In the genomic region with DNA sequence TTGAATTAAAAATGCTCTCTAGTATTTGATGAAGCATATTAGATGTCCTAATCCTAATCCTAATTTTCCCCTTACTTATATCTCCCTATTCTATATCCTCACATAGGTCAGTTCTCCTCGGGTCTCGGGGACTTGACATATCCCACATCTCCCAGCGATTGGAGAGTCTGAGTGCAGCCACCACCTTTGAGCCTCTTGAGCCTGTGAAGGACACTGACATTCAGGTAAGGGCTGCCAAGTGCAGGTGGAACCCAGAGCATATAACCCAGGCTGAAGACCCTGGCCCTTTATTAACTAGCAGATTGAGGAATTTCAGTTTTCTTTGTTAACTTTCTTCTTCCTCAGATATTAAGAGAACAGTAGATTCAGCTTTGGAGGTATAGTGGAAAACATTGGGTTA, we compare ENCODE assay signal across 28 cellular contexts.
"Had no signal": no experiment of that assay in that cellular context is flagged by ENCODE, and none has a peak within 500 bp of the region (broad histone marks: within the 10 kb centered on the region; RNA-seq: fewer than 3 reads in every experiment).

No MANE protein-coding gene starts in this region.

- H3K9me3 ChIP-seq: esophagus squamous epithelium, ovary, psoas muscle, sigmoid colon, testis, transverse colon, vagina had no signal

- H3K27ac Mint-ChIP-seq: memory B cell; natural killer cell; stimulated activated effector memory CD8-positive, alpha-beta T cell treated with anti-CD3 and anti-CD28 coated beads, Interleukin-12 subunit alpha, Interleukin-12 subunit beta, amount 100 ng/mL, for 72 hours had no signal

- H3K27me3 Mint-ChIP-seq: memory B cell had no signal

- H3K27me3 ChIP-seq: dorsolateral prefrontal cortex, esophagus squamous epithelium, heart left ventricle, hepatocyte, ovary, sigmoid colon, testis, transverse colon, vagina had no signal

- H3K9me3 Mint-ChIP-seq: natural killer cell; stimulated activated effector memory CD8-positive, alpha-beta T cell treated with anti-CD3 and anti-CD28 coated beads, Interleukin-12 subunit alpha, Interleukin-12 subunit beta, amount 100 ng/mL, for 72 hours had no signal

- H3K4me1 ChIP-seq: psoas muscle, testis, transverse colon, vagina had no signal

- H3K4me3 Mint-ChIP-seq: endodermal cell; memory B cell; natural killer cell; stimulated activated effector memory CD8-positive, alpha-beta T cell treated with anti-CD3 and anti-CD28 coated beads, Interleukin-12 subunit alpha, Interleukin-12 subunit beta, amount 100 ng/mL, for 72 hours had no signal

- DNase-seq: dorsolateral prefrontal cortex; effector CD4-positive, alpha-beta T cell; endodermal cell; esophagus squamous epithelium; foreskin melanocyte; heart left ventricle; kidney; natural killer cell; occipital lobe; ovary; posterior cingulate gyrus; psoas muscle; right cardiac atrium; sigmoid colon; stimulated activated CD4-positive, alpha-beta T cell treated with anti-CD3 and anti-CD28 coated beads, Interleukin-2, amount 100 ng/mL, for 24 hours; stimulated activated CD4-positive, alpha-beta T cell treated with anti-CD3 and anti-CD28 coated beads, Interleukin-4, amount 100 ng/mL, for 24 hours; stimulated activated naive CD4-positive, alpha-beta T cell treated with Interleukin-2 at 50 U/mL for 16 hours; substantia nigra; testis; transverse colon had no signal

- FAIRE-seq: colon, kidney had no signal

- ATAC-seq: heart left ventricle; left lobe of liver; natural killer cell; psoas muscle; stimulated activated effector memory CD8-positive, alpha-beta T cell treated with anti-CD3 and anti-CD28 coated beads, Interleukin-12 subunit alpha, Interleukin-12 subunit beta, amount 100 ng/mL, for 72 hours had no signal

- H3K4me3 ChIP-seq: dorsolateral prefrontal cortex, esophagus squamous epithelium, heart left ventricle, hepatocyte, lung, ovary, psoas muscle, sigmoid colon, testis, transverse colon, vagina had no signal

- H3K27ac ChIP-seq: dorsolateral prefrontal cortex, epithelial cell of prostate, esophagus squamous epithelium, hepatocyte, ovary, psoas muscle, testis, transverse colon, vagina had no signal

- H3K36me3 ChIP-seq: ovary had no signal

- H3K4me1 Mint-ChIP-seq: stimulated activated effector memory CD8-positive, alpha-beta T cell treated with anti-CD3 and anti-CD28 coated beads, Interleukin-12 subunit alpha, Interleukin-12 subunit beta, amount 100 ng/mL, for 72 hours had no signal
